2 cellular contexts compared by ENCODE assay signal in genomic region chr6:13708679-13709261, GRCh38.
TF ChIP-seq lines count a peak whose summit lies in the region.

No MANE protein-coding gene starts in this region.

TF ChIP-seq in A549, 52 proteins besides CTCF, POLR2A, EP300 and RAD21 (continued from another document):
- TF ChIP-seq BCL3 (IDR thresholded peaks at IDR 0.05) (no peak), RCOR1 (IDR thresholded peaks at IDR 0.05; ENCODE audit: low read depth, low read length) (no peak), ZNF302 (CRISPR knock-in tag; IDR thresholded peaks at IDR 0.05) (no peak), CBX2 (IDR thresholded peaks at IDR 0.05; ENCODE audit: borderline replicate concordance, low read depth) (no peak), FOXS1 (CRISPR knock-in tag; IDR thresholded peaks at IDR 0.05) (no peak), ESRRA (IDR thresholded peaks at IDR 0.05; ENCODE audit: borderline replicate concordance, low read length) (no peak), HOXA7 (CRISPR knock-in tag; IDR thresholded peaks at IDR 0.05) (no peak), HMGXB4 (CRISPR knock-in tag; IDR thresholded peaks at IDR 0.05; ENCODE audit: borderline replicate concordance) (no peak), JUNB (IDR thresholded peaks at IDR 0.05) (no peak), POLR2AphosphoS2 (conservative IDR thresholded peaks at IDR 0.05; ENCODE audit: low read length) (no peak), CEBPB (IDR thresholded peaks at IDR 0.05) (no peak), ZFP36 (IDR thresholded peaks at IDR 0.05; ENCODE audit: borderline replicate concordance, partially characterized antibody) (no peak), MAZ (IDR thresholded peaks at IDR 0.05; ENCODE audit: borderline replicate concordance, low read depth, low read length) (no peak), MYC (IDR thresholded peaks at IDR 0.05; ENCODE audit: borderline replicate concordance, low read length) (no peak)

TF ChIP-seq in K562, 482 proteins besides CTCF, POLR2A, EP300 and RAD21 (continued from another document and continues in another):
- peak; percentile 78; the same call in 1 of the 2 replicates for TF ChIP-seq HBP1 (CRISPR knock-in tag; IDR thresholded peaks at IDR 0.05)
- no peak for TF ChIP-seq CEBPG (CRISPR knock-in tag; IDR thresholded peaks at IDR 0.05)
- TF ChIP-seq CEBPG (tag; conservative IDR thresholded peaks at IDR 0.05 in 1 of 2, IDR thresholded peaks at IDR 0.05 in 1 of 2): peak; percentile 45 to 63; a peak in 2 of 4 replicates
- TF ChIP-seq SUPT5H (IDR thresholded peaks at IDR 0.05): 0 out of 2 replicates have a peak, but pooled peaks have one; percentile 22
- TF ChIP-seq SMARCB1 (IDR thresholded peaks at IDR 0.05; ENCODE audit: insufficient read length, low read depth): peak; percentile 29
- TF ChIP-seq NR1H2 (CRISPR knock-in tag; IDR thresholded peaks at IDR 0.05): no peak
- TF ChIP-seq FOXK2 (conservative IDR thresholded peaks at IDR 0.05 in 1 of 2, IDR thresholded peaks at IDR 0.05 in 1 of 2; ENCODE audit: low read depth in 2 of 2): 0 out of 4 replicates have a peak, but pooled peaks of 1 of the 2 experiments have one; percentile 24
- TF ChIP-seq PRMT5 (CRISPR knock-in tag; IDR thresholded peaks at IDR 0.05): no peak
- TF ChIP-seq ZNF408 (CRISPR knock-in tag; IDR thresholded peaks at IDR 0.05; ENCODE audit: low read depth): no peak
- TF ChIP-seq ZNF318 (IDR thresholded peaks at IDR 0.05; ENCODE audit: borderline replicate concordance in 1 of 2, low read depth in 1 of 2): 0 out of 4 replicates have a peak, but pooled peaks of 1 of the 2 experiments have one; percentile 72
- no peak for TF ChIP-seq ZNF3 (CRISPR knock-in tag; IDR thresholded peaks at IDR 0.05)
- peak; percentile 34; the same call in 1 of the 2 replicates for TF ChIP-seq CHAMP1 (IDR thresholded peaks at IDR 0.05)
- TF ChIP-seq TARDBP (IDR thresholded peaks at IDR 0.05): no peak
- no peak for TF ChIP-seq MYNN (IDR thresholded peaks at IDR 0.05)
- TF ChIP-seq MYNN (CRISPR knock-in tag; IDR thresholded peaks at IDR 0.05): no peak
- TF ChIP-seq HDAC1 (IDR thresholded peaks at IDR 0.05): peak in 1 of 2 experiments; percentile 63; a peak in 2 of 4 replicates
- 0 out of 2 replicates have a peak, but pooled peaks have one; percentile 26 for TF ChIP-seq MTA2 (IDR thresholded peaks at IDR 0.05; ENCODE audit: low read depth)
- TF ChIP-seq OTX1 (CRISPR knock-in tag; IDR thresholded peaks at IDR 0.05): peak; percentile 78
- TF ChIP-seq FOXP4 (CRISPR knock-in tag; IDR thresholded peaks at IDR 0.05; ENCODE audit: borderline replicate concordance): no peak
- TF ChIP-seq ZEB2 (IDR thresholded peaks at IDR 0.05): no peak
- TF ChIP-seq KAT7 (CRISPR knock-in tag; IDR thresholded peaks at IDR 0.05; ENCODE audit: borderline replicate concordance): 0 out of 2 replicates have a peak, but pooled peaks have one; percentile 41
- TF ChIP-seq ELF4 (CRISPR knock-in tag; IDR thresholded peaks at IDR 0.05): peak; percentile 91
- no peak for TF ChIP-seq ZNF668 (CRISPR knock-in tag; IDR thresholded peaks at IDR 0.05)
- 0 out of 2 replicates have a peak, but pooled peaks have one; percentile 19 for TF ChIP-seq TOE1 (IDR thresholded peaks at IDR 0.05; ENCODE audit: borderline replicate concordance)
- no peak for TF ChIP-seq TOE1 (CRISPR knock-in tag; IDR thresholded peaks at IDR 0.05; ENCODE audit: borderline replicate concordance, low read depth)
- TF ChIP-seq BRD4 (IDR thresholded peaks at IDR 0.05): no peak
- TF ChIP-seq ZNF133 (CRISPR knock-in tag; IDR thresholded peaks at IDR 0.05): no peak
- peak; percentile 43; the same call in 1 of the 2 replicates for TF ChIP-seq SMARCA4 (IDR thresholded peaks at IDR 0.05)
- TF ChIP-seq ZFP91 (CRISPR knock-in tag; IDR thresholded peaks at IDR 0.05): no peak
- no peak for TF ChIP-seq MAFK (IDR thresholded peaks at IDR 0.05; ENCODE audit: low read length)
- TF ChIP-seq CREM (IDR thresholded peaks at IDR 0.05; ENCODE audit: low read depth): no peak
- no peak for TF ChIP-seq ELF1 (tag; IDR thresholded peaks at IDR 0.05)
- no peak for TF ChIP-seq TFAM (CRISPR knock-in tag; conservative IDR thresholded peaks at IDR 0.05)
- no peak for TF ChIP-seq HES1 (IDR thresholded peaks at IDR 0.05; ENCODE audit: low read depth)
- TF ChIP-seq HLTF (IDR thresholded peaks at IDR 0.05): 0 out of 2 replicates have a peak, but pooled peaks have one; percentile 44
- TF ChIP-seq NKRF (IDR thresholded peaks at IDR 0.05; ENCODE audit: borderline replicate concordance): peak; percentile 78; the same call in 1 of the 2 replicates
- TF ChIP-seq LARP7 (IDR thresholded peaks at IDR 0.05): peak; percentile 89; the same call in 1 of the 2 replicates
- TF ChIP-seq ARHGAP35 (IDR thresholded peaks at IDR 0.05; ENCODE audit: partially characterized antibody): peak; percentile 39
- no peak for TF ChIP-seq POLR2H (tag; IDR thresholded peaks at IDR 0.05; ENCODE audit: low read depth)
- 0 out of 4 replicates have a peak, but pooled peaks of 1 of the 2 experiments have one; percentile 33 for TF ChIP-seq TEAD1 (CRISPR knock-in tag; IDR thresholded peaks at IDR 0.05)
- peak; percentile 59 for TF ChIP-seq SMARCA5 (IDR thresholded peaks at IDR 0.05)
- TF ChIP-seq ARID1B (IDR thresholded peaks at IDR 0.05): peak; percentile 47
- TF ChIP-seq NUFIP1 (IDR thresholded peaks at IDR 0.05; ENCODE audit: partially characterized antibody): no peak
